Comparison of ENCODE assay signal across 11 cellular contexts in genomic region chr12:64039285-64039871, GRCh38.
DNase-seq lines count a peak whose midpoint lies in the region; ATAC-seq and TF ChIP-seq lines count a peak whose summit lies in the region.
"Had no signal": no experiment of that assay in that cellular context is flagged by ENCODE, and none has a peak within 500 bp of the region (broad histone marks: within the 10 kb centered on the region; RNA-seq: fewer than 3 reads in every experiment).

No MANE protein-coding gene starts in this region.

- peak overlapping the region; percentile 48 for H3K27ac ChIP-seq in AG04450 (ENCODE audit: low read depth, low read length)
- H3K27ac ChIP-seq in mesenchymal stem cell (ENCODE audit: low read length, poor library complexity, severe bottlenecking), result peak overlapping the region; percentile 8
- H3K27ac ChIP-seq in Peyer's patch, result no peak overlapping the region
- H3K27ac ChIP-seq: BLaER1 had no signal

- H3K79me1 ChIP-seq in mesenchymal stem cell (replicated peaks; ENCODE audit: low read length, poor library complexity, severe bottlenecking), result peaks cover 26% of the 10 kb centered on the region

- no peak overlapping the region for H3K23ac ChIP-seq in mesenchymal stem cell (ENCODE audit: low read length in 2 of 2)

- no peak for TF ChIP-seq POLR2A in Peyer's patch (IDR thresholded peaks at IDR 0.05)

- no peak overlapping the region for H2AK5ac ChIP-seq in mesenchymal stem cell (ENCODE audit: low read length, severe bottlenecking)

- H2BK5ac ChIP-seq in mesenchymal stem cell (ENCODE audit: low read depth, low read length, poor library complexity, severe bottlenecking), result no peak overlapping the region

- no peak overlapping the region for H4K91ac ChIP-seq in mesenchymal stem cell (ENCODE audit: low read length)

- H3K18ac ChIP-seq in mesenchymal stem cell (ENCODE audit: low read depth in 1 of 2, low read length in 2 of 2), result no peak overlapping the region

- no peak for ATAC-seq in HG03442 (IDR thresholded peaks at IDR 0.05; ENCODE audit: unreplicated experiment)

- DNase-seq in AG04450 (ENCODE audit: low read depth, low spot score) (peak; percentile 23), NCI-H2029 treated with DMSO at 0.1 percent for 48 hours (lab: John Stamatoyannopoulos, UW) (peak; percentile 93), dermis blood vessel endothelial cell (peak; percentile 74), mesenchymal stem cell (peak; percentile 30), Peyer's patch (no peak), NCI-H82 (lab: John Stamatoyannopoulos, UW) (no peak)
- no peak for DNase-seq in stimulated activated naive CD4-positive, alpha-beta T cell (lab: John Stamatoyannopoulos, UW)
- DNase-seq: activated naive CD4-positive, alpha-beta T cell; NCI-H1048 had no signal

- H2BK120ac ChIP-seq in mesenchymal stem cell (ENCODE audit: low read depth, low read length), result no peak overlapping the region

- H3K4me3 ChIP-seq in AG04450 (ENCODE audit: low read depth, low read length) (no peak overlapping the region), mesenchymal stem cell (ENCODE audit: insufficient read depth in 1 of 2, low read depth in 1 of 2, low read length in 2 of 2) (peak overlapping the region in 1 of 2 experiments; percentile 31), Peyer's patch (no peak overlapping the region)
- H3K4me3 ChIP-seq: BLaER1 had no signal

- H3K9me3 ChIP-seq in AG04450 (ENCODE audit: control insufficient read depth, insufficient read depth, low read length) (no peaks in the 10 kb centered on the region), mesenchymal stem cell (ENCODE audit: control insufficient read depth, low read length) (no peaks in the 10 kb centered on the region), Peyer's patch (no peaks in the 10 kb centered on the region)
- H3K9me3 ChIP-seq: BLaER1 had no signal

- H3K14ac ChIP-seq in mesenchymal stem cell (ENCODE audit: low read length in 2 of 2), result no peak overlapping the region

- H2BK15ac ChIP-seq in mesenchymal stem cell (ENCODE audit: low read depth, poor library complexity, severe bottlenecking), result no peak overlapping the region

- WGBS in mesenchymal stem cell, result 61% methylated on average over 6 of the region's 7 CpGs

- H3K27me3 ChIP-seq in AG04450 (ENCODE audit: control insufficient read depth, insufficient read depth, low read length), result no peaks in the 10 kb centered on the region
- H3K27me3 ChIP-seq in mesenchymal stem cell (ENCODE audit: control insufficient read depth in 1 of 2, insufficient read depth in 1 of 2, low read length in 2 of 2), result no peaks in the 10 kb centered on the region
- H3K27me3 ChIP-seq in Peyer's patch, result no peaks in the 10 kb centered on the region
- H3K27me3 ChIP-seq: BLaER1 had no signal

- POLR2A ChIA-PET in AG04450 (lab: Yijun Ruan, JAX), result no interaction called here

- CTCF ChIA-PET in AG04450 (lab: Charles Lee), result interaction anchor here (0.9 kb wide), 1 partner anchor 196 kb away, joined by 3 read pairs; no protein-coding TSS in a partner anchor

- no peak overlapping the region for H3K4me2 ChIP-seq in mesenchymal stem cell (ENCODE audit: low read length, poor library complexity, severe bottlenecking)
- H3K4me2 ChIP-seq: BLaER1 had no signal

- peak overlapping the region; percentile 75 for H3K9ac ChIP-seq in mesenchymal stem cell (ENCODE audit: low read length)
- H3K9ac ChIP-seq: BLaER1 had no signal

- no peak overlapping the region for H2BK12ac ChIP-seq in mesenchymal stem cell (ENCODE audit: low read length in 2 of 2)

- H3K4ac ChIP-seq in mesenchymal stem cell (ENCODE audit: low read depth in 1 of 2, low read length in 2 of 2), result no peak overlapping the region

- no peak overlapping the region for H4K8ac ChIP-seq in mesenchymal stem cell (ENCODE audit: low read length)

- H3K4me1 ChIP-seq in mesenchymal stem cell (ENCODE audit: control insufficient read depth, insufficient read depth, low read depth, low read length) (peaks cover 1% of the 10 kb centered on the region), Peyer's patch (peaks cover 0 to 6% (median 0%) of the 10 kb centered on the region in 4 donors)

- no peak overlapping the region for H2AFZ ChIP-seq in mesenchymal stem cell (ENCODE audit: low read depth, low read length)

- peaks cover 2 to 41% of the 10 kb centered on the region in 2 experiments for H3K36me3 ChIP-seq in mesenchymal stem cell (ENCODE audit: control insufficient read depth in 1 of 2, insufficient read depth in 2 of 2, low read depth in 1 of 2, low read length in 2 of 2)
- no peaks in the 10 kb centered on the region for H3K36me3 ChIP-seq in Peyer's patch
- H3K36me3 ChIP-seq: BLaER1 had no signal

- TF ChIP-seq CTCF in AG04450 (IDR thresholded peaks at IDR 0.05; ENCODE audit: low read depth, low read length), result peak; percentile 14; the same call in 1 of the 2 replicates
- TF ChIP-seq CTCF in Peyer's patch (IDR thresholded peaks at IDR 0.05), result no peak

Comparison
In these comparisons a context has a peak if more than half of its experiments do, and no peak if none do; other contexts are left out.
1. DNase-seq: peak in AG04450 (single experiment), NCI-H2029 treated with DMSO at 0.1 percent for 48 hours (single experiment), dermis blood vessel endothelial cell (single experiment) and mesenchymal stem cell (single experiment); none in Peyer's patch (0 of 3), stimulated activated naive CD4-positive, alpha-beta T cell (0 of 6) and NCI-H82 (single experiment).
2. H3K27ac ChIP-seq: peak in AG04450 (single experiment) and mesenchymal stem cell (single experiment); none in Peyer's patch (0 of 4).